ENCODE assay signal across 10 cellular contexts in the genomic region with DNA sequence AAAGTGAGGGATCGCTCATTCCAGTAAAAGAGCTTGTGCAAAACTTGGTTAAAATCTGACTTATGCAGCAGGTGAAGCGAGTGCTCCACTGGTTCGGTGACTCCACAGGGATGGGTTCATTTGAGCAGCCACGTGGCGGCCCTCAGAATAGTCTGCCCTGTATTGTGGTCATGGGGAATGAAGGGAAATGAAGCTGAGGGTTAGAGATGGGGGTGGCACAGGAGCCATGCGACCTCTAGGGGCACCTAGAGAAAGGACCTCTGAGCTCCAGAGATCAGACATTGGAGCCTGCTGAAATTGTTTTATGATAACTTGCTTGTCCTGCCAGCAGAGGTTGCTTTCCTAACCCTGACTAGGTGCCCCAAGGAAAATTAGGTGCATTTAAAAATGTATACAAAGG. TPM values are rescaled to one million over a fixed set of nuclear protein-coding genes. Genes with fewer than 3 reads are reported as not detected.
DNase-seq lines count a peak whose midpoint lies in the region; ATAC-seq and TF ChIP-seq lines count a peak whose summit lies in the region.
"Had no signal": no experiment of that assay in that cellular context is flagged by ENCODE, and none has a peak within 500 bp of the region (broad histone marks: within the 10 kb centered on the region; RNA-seq: fewer than 3 reads in every experiment).

No MANE protein-coding gene starts in this region.

- no peaks in the 10 kb centered on the region for H3K27me3 ChIP-seq in Loucy (ENCODE audit: insufficient read depth, low read length, poor library complexity, severe bottlenecking)
- H3K27me3 ChIP-seq in brain microvascular endothelial cell (replicated peaks), result no peaks in the 10 kb centered on the region

- peak; percentile 15 for DNase-seq in stimulated activated CD4-positive, alpha-beta T cell treated with anti-CD3 and anti-CD28 coated beads, Interleukin-15, amount 100 ng/mL, for 24 hours
- DNase-seq in stimulated activated CD4-positive, alpha-beta T cell treated with anti-CD3 and anti-CD28 coated beads, Interleukin-2, amount 100 ng/mL, for 24 hours, result no peak
- no peak for DNase-seq in brain microvascular endothelial cell
- DNase-seq in middle frontal gyrus (ENCODE audit: extremely low spot score, low spot score), result no peak
- DNase-seq: activated effector memory CD4-positive, alpha-beta T cell treated with anti-CD3 and anti-CD28 coated beads, Interleukin-2, amount 50 U/mL, for 16 hours; NCI-H1417 treated with DMSO at 0.1 percent for 48 hours had no signal

- H4K20me1 ChIP-seq in Loucy (ENCODE audit: insufficient read depth, low read length, poor library complexity, severe bottlenecking), result no peaks in the 10 kb centered on the region

- H3K36me3 ChIP-seq in Loucy (ENCODE audit: insufficient read depth, low read length) (no peaks in the 10 kb centered on the region), brain microvascular endothelial cell (replicated peaks) (no peaks in the 10 kb centered on the region)

- H3F3A ChIP-seq in Loucy (ENCODE audit: low read depth), result no peaks in the 10 kb centered on the region

- no peak overlapping the region for H3K27ac Mint-ChIP-seq in activated T-helper 17 cell treated with anti-CD3 and anti-CD28 coated beads, Interleukin-2, amount 50 U/mL, for 72 hours

- peak overlapping the region; percentile 85 for H2AFZ ChIP-seq in Loucy (ENCODE audit: low read length)

- ATAC-seq in HG02840 (IDR thresholded peaks at IDR 0.05; ENCODE audit: low FRiP score, unreplicated experiment), result no peak
- no peak for ATAC-seq in activated T-helper 17 cell treated with anti-CD3 and anti-CD28 coated beads, Interleukin-2, amount 50 U/mL, for 72 hours (replicated peaks)
- ATAC-seq in GM18505 (IDR thresholded peaks at IDR 0.05; ENCODE audit: unreplicated experiment), result no peak

- H3K4me1 Mint-ChIP-seq in activated T-helper 17 cell treated with anti-CD3 and anti-CD28 coated beads, Interleukin-2, amount 50 U/mL, for 72 hours, result no peaks in the 10 kb centered on the region

- H3K4me2 ChIP-seq in Loucy (ENCODE audit: low read depth, low read length, poor library complexity, severe bottlenecking), result no peak overlapping the region

- no peak overlapping the region for H3K9ac ChIP-seq in Loucy (ENCODE audit: low read depth, low read length, poor library complexity, severe bottlenecking)

- no peaks in the 10 kb centered on the region for H3K9me3 Mint-ChIP-seq in activated T-helper 17 cell treated with anti-CD3 and anti-CD28 coated beads, Interleukin-2, amount 50 U/mL, for 72 hours

- no peak for TF ChIP-seq POLR2A in GM18505 (IDR thresholded peaks at IDR 0.05; ENCODE audit: borderline replicate concordance, extremely low read depth, insufficient read depth, insufficient read length)

- in situ Hi-C loops in brain microvascular endothelial cell (cut with HindIII; ENCODE audit: low pct_ligation_motif_present, low sequenced_read_pairs), result no loop called here

- no peak overlapping the region for H3K4me3 ChIP-seq in Loucy (ENCODE audit: low read length, poor library complexity, severe bottlenecking)
- H3K4me3 ChIP-seq in brain microvascular endothelial cell (ENCODE audit: low read depth, low read length), result no peak overlapping the region

- no peak overlapping the region for H3K27ac ChIP-seq in brain microvascular endothelial cell

- H3K27me3 Mint-ChIP-seq in activated T-helper 17 cell treated with anti-CD3 and anti-CD28 coated beads, Interleukin-2, amount 50 U/mL, for 72 hours, result no peaks in the 10 kb centered on the region

- H3K9me2 ChIP-seq in Loucy (replicated peaks; ENCODE audit: low read depth, low read length), result no peaks in the 10 kb centered on the region

- TF ChIP-seq CTCF in Loucy (conservative IDR thresholded peaks at IDR 0.05; ENCODE audit: low read length), result peak; percentile 75
- peak; percentile 50 for TF ChIP-seq CTCF in brain microvascular endothelial cell (IDR thresholded peaks at IDR 0.05; ENCODE audit: low read depth, low read length, missing control alignments)

- no peaks in the 10 kb centered on the region for H3K4me1 ChIP-seq in Loucy (ENCODE audit: insufficient read depth, low read length, poor library complexity, severe bottlenecking)

- H3K4me3 Mint-ChIP-seq in activated T-helper 17 cell treated with anti-CD3 and anti-CD28 coated beads, Interleukin-2, amount 50 U/mL, for 72 hours, result no peak overlapping the region

- no peaks in the 10 kb centered on the region for H3K9me3 ChIP-seq in Loucy (ENCODE audit: insufficient read depth, low read depth, low read length)

- H3K79me2 ChIP-seq in Loucy (ENCODE audit: insufficient read depth, low read length), result no peaks in the 10 kb centered on the region

- no peaks in the 10 kb centered on the region for H3K36me3 Mint-ChIP-seq in activated T-helper 17 cell treated with anti-CD3 and anti-CD28 coated beads, Interleukin-2, amount 50 U/mL, for 72 hours (ENCODE audit: low read depth)

RNA-seq across cellular contexts. Expression of a gene that starts 26.6 kb away (rescaled TPM):
- total RNA-seq in activated T-helper 17 cell treated with anti-CD3 and anti-CD28 coated beads, Interleukin-2, amount 50 U/mL, for 72 hours, result not detected
